ENCODE assay signal across 9 cellular contexts in genomic region chr3:113533534-113533892, GRCh38. TPM values are rescaled to one million over a fixed set of nuclear protein-coding genes. Genes with fewer than 3 reads are reported as not detected.
DNase-seq lines count a peak whose midpoint lies in the region; ATAC-seq and TF ChIP-seq lines count a peak whose summit lies in the region.
"Had no signal": no experiment of that assay in that cellular context is flagged by ENCODE, and none has a peak within 500 bp of the region (broad histone marks: within the 10 kb centered on the region; RNA-seq: fewer than 3 reads in every experiment).

No MANE protein-coding gene starts in this region.

- no peak overlapping the region for H3K18ac ChIP-seq in mesendoderm (ENCODE audit: low read length)

- no peak for TF ChIP-seq CTCF in Loucy (conservative IDR thresholded peaks at IDR 0.05; ENCODE audit: low read length)
- TF ChIP-seq CTCF in ascending aorta (IDR thresholded peaks at IDR 0.05), result no peak
- TF ChIP-seq CTCF in tibial artery (IDR thresholded peaks at IDR 0.05), result no peak

- peak; percentile 35 for ATAC-seq in GM19452 (IDR thresholded peaks at IDR 0.05; ENCODE audit: unreplicated experiment)
- ATAC-seq: HCT116 had no signal

- no peak overlapping the region for H3K27ac ChIP-seq in BLaER1 treated with 17β-estradiol and CSF1 and Interleukin-3, amounts not matched to agents 10 nM and 100 nM
- H3K27ac ChIP-seq in ascending aorta, result no peak overlapping the region
- no peak overlapping the region for H3K27ac ChIP-seq in mesendoderm (ENCODE audit: low read depth, low read length)
- H3K27ac ChIP-seq in tibial artery, result no peak overlapping the region

- no peak overlapping the region for H2AK5ac ChIP-seq in mesendoderm (ENCODE audit: low read length)

- H3K23ac ChIP-seq in mesendoderm (ENCODE audit: low read length), result no peak overlapping the region

- peak overlapping the region; percentile 61 to 76 (median 68) for H3K4me3 ChIP-seq in BLaER1 treated with 17β-estradiol and CSF1 and Interleukin-3, amounts not matched to agents 10 nM and 100 nM
- H3K4me3 ChIP-seq in Loucy (ENCODE audit: low read length, poor library complexity, severe bottlenecking) (peak overlapping the region; percentile 77), ascending aorta (peak overlapping the region; percentile 73 to 94), mesendoderm (ENCODE audit: low read length) (no peak overlapping the region), tibial artery (peak overlapping the region; percentile 50 to 55)

- H3K79me1 ChIP-seq in mesendoderm (ENCODE audit: low read length), result no peaks in the 10 kb centered on the region

- H4K8ac ChIP-seq in mesendoderm (ENCODE audit: low read depth, low read length), result no peak overlapping the region

- no peak overlapping the region for H2BK5ac ChIP-seq in mesendoderm (ENCODE audit: low read length)

- intact Hi-C loops in ascending aorta (cut with DNase I) (no loop called here), tibial artery (cut with DNase I; ENCODE audit: low total_unique reads) (no loop called here)

- H3F3A ChIP-seq in Loucy (ENCODE audit: low read depth), result no peaks in the 10 kb centered on the region

- H3K79me2 ChIP-seq in Loucy (ENCODE audit: insufficient read depth, low read length), result peaks cover 16% of the 10 kb centered on the region; the same call in 1 of the 2 replicates
- H3K79me2 ChIP-seq in mesendoderm (ENCODE audit: control insufficient read depth, insufficient read depth, low read length), result no peaks in the 10 kb centered on the region

- H4K5ac ChIP-seq in mesendoderm (ENCODE audit: low read length), result no peak overlapping the region

- no peak for DNase-seq in ascending aorta (ENCODE audit: low spot score in 2 of 2)
- no peak for DNase-seq in mesendoderm
- no peak for DNase-seq in tibial artery
- no peak for DNase-seq in GM19238 (ENCODE audit: insufficient read length, low spot score)
- no peak for DNase-seq in LoVo (ENCODE audit: low spot score)

- no peaks in the 10 kb centered on the region for H3K9me2 ChIP-seq in Loucy (replicated peaks; ENCODE audit: low read depth, low read length)

- H2BK120ac ChIP-seq in mesendoderm (ENCODE audit: low read depth, low read length), result no peak overlapping the region

- H3K4me2 ChIP-seq in BLaER1 treated with 17β-estradiol and CSF1 and Interleukin-3, amounts not matched to agents 10 nM and 100 nM, result peak overlapping the region; percentile 95 to 100 (median 99)
- H3K4me2 ChIP-seq in Loucy (ENCODE audit: low read depth, low read length, poor library complexity, severe bottlenecking), result peak overlapping the region; percentile 71
- peak overlapping the region; percentile 59 for H3K4me2 ChIP-seq in mesendoderm (ENCODE audit: low read length)

- no peaks in the 10 kb centered on the region for H3K9me3 ChIP-seq in BLaER1 treated with 17β-estradiol and CSF1 and Interleukin-3, amounts not matched to agents 10 nM and 100 nM (replicated peaks in 1 of 11)
- H3K9me3 ChIP-seq in Loucy (ENCODE audit: insufficient read depth, low read depth, low read length), result no peaks in the 10 kb centered on the region
- H3K9me3 ChIP-seq in ascending aorta, result no peaks in the 10 kb centered on the region
- no peaks in the 10 kb centered on the region for H3K9me3 ChIP-seq in tibial artery

- no CpG with 5 or more reads among the region's 10 CpGs for WGBS in mesendoderm (ENCODE audit: extremely low coverage, insufficient coverage, low lambda C conversion rate)

- no peaks in the 10 kb centered on the region for H4K20me1 ChIP-seq in BLaER1 treated with 17β-estradiol and CSF1 and Interleukin-3, amounts not matched to agents 10 nM and 100 nM
- H4K20me1 ChIP-seq in Loucy (ENCODE audit: insufficient read depth, low read length, poor library complexity, severe bottlenecking), result no peaks in the 10 kb centered on the region

- H3K56ac ChIP-seq in mesendoderm (ENCODE audit: low read length), result peak overlapping the region; percentile 22

- H3K9ac ChIP-seq in BLaER1 treated with 17β-estradiol and CSF1 and Interleukin-3, amounts not matched to agents 10 nM and 100 nM, result peak overlapping the region; percentile 46 to 77 (median 66); a peak in 17 of 22 replicates
- peak overlapping the region; percentile 70 for H3K9ac ChIP-seq in Loucy (ENCODE audit: low read depth, low read length, poor library complexity, severe bottlenecking)
- H3K9ac ChIP-seq in mesendoderm (ENCODE audit: low read length), result peak overlapping the region; percentile 35

- peak overlapping the region; percentile 89 for H2AFZ ChIP-seq in Loucy (ENCODE audit: low read length)

- no peak overlapping the region for H3K4ac ChIP-seq in mesendoderm (ENCODE audit: low read depth, low read length)

- no peaks in the 10 kb centered on the region for H3K36me3 ChIP-seq in BLaER1 treated with 17β-estradiol and CSF1 and Interleukin-3, amounts not matched to agents 10 nM and 100 nM
- H3K36me3 ChIP-seq in Loucy (ENCODE audit: insufficient read depth, low read length) (no peaks in the 10 kb centered on the region), ascending aorta (no peaks in the 10 kb centered on the region), mesendoderm (ENCODE audit: control insufficient read depth, insufficient read depth, low read length) (no peaks in the 10 kb centered on the region), tibial artery (no peaks in the 10 kb centered on the region)

- H3K4me1 ChIP-seq in BLaER1 treated with 17β-estradiol and CSF1 and Interleukin-3, amounts not matched to agents 10 nM and 100 nM, result peaks cover 13 to 29% (median 25%) of the 10 kb centered on the region in 10 experiments
- H3K4me1 ChIP-seq in Loucy (ENCODE audit: insufficient read depth, low read length, poor library complexity, severe bottlenecking), result peaks cover 44% of the 10 kb centered on the region
- H3K4me1 ChIP-seq in ascending aorta, result peaks cover 0 to 4% of the 10 kb centered on the region in 2 donors
- H3K4me1 ChIP-seq in mesendoderm (ENCODE audit: control insufficient read depth, low read depth, low read length), result no peaks in the 10 kb centered on the region
- H3K4me1 ChIP-seq in tibial artery, result peaks cover 0 to 19% (median 8%) of the 10 kb centered on the region in 4 donors

- no peak overlapping the region for H2BK15ac ChIP-seq in mesendoderm (replicated peaks; ENCODE audit: low read depth)

- peaks cover 15 to 30% (median 21%) of the 10 kb centered on the region in 11 experiments for H3K27me3 ChIP-seq in BLaER1 treated with 17β-estradiol and CSF1 and Interleukin-3, amounts not matched to agents 10 nM and 100 nM
- H3K27me3 ChIP-seq in Loucy (ENCODE audit: insufficient read depth, low read length, poor library complexity, severe bottlenecking) (peaks cover 14% of the 10 kb centered on the region), ascending aorta (no peaks in the 10 kb centered on the region), mesendoderm (ENCODE audit: insufficient read depth, low read length, poor library complexity) (peaks cover 30% of the 10 kb centered on the region), tibial artery (peaks cover 0 to 34% of the 10 kb centered on the region in 2 donors)

RNA-seq across cellular contexts. Expression of gene SIDT1, which starts 1.2 kb away (rescaled TPM):
- total RNA-seq in ascending aorta, result not detected
- polyA plus RNA-seq in mesendoderm (2013, experiment 1 of 2), result not detected
- 0.01 TPM for polyA plus RNA-seq in mesendoderm (2013, experiment 2 of 2)

RNA-seq across cellular contexts. Expression of gene SPICE1, which starts 18.6 kb away (rescaled TPM):
- total RNA-seq in ascending aorta, result 12.8 TPM
- polyA plus RNA-seq in mesendoderm (2013, experiment 1 of 2), result 7.2 TPM
- polyA plus RNA-seq in mesendoderm (2013, experiment 2 of 2), result 7.4 TPM
